25 cellular contexts compared by ENCODE assay signal in the genomic region with DNA sequence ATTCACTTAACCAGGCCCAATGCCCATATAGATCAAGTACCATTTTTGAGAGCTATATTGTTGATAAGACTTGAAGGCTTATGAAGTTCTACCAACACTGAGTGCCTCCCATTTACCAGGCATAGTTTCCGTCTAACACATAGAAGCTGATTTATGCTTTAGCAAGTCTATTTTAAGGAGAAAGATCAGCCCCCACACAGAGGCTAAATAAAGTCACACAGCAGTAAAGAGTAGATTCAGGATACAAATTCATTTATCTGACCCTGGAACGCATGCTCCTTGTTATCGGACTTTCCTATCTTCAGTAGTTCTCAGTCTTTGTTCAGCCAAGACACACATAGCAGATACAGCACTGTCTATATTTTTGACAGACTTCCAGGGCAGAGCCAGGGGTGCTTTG. TPM values are rescaled to one million over a fixed set of nuclear protein-coding genes. Genes with fewer than 3 reads are reported as not detected.
"Had no signal": no experiment of that assay in that cellular context is flagged by ENCODE, and none has a peak within 500 bp of the region (broad histone marks: within the 10 kb centered on the region; RNA-seq: fewer than 3 reads in every experiment).

No MANE protein-coding gene starts in this region.

- H3K4me3 ChIP-seq: colonic mucosa, esophagus squamous epithelium, gastrocnemius medialis, heart right ventricle, left lung, lower lobe of right lung, mucosa of descending colon had no signal

- H3K4me1 ChIP-seq: colonic mucosa, esophagus squamous epithelium, gastrocnemius medialis, heart right ventricle, left lung, lower lobe of right lung had no signal

- H3K36me3 ChIP-seq: colonic mucosa, esophagus squamous epithelium, gastrocnemius medialis, heart right ventricle, left lung, lower lobe of right lung had no signal

- H3K9me3 Mint-ChIP-seq: dendritic cell treated with granulocyte-macrophage colony-stimulating factor and Interleukin-4, amounts not matched to agents 40 ng/mL and 50 ng/mL, for 4 days; effector memory CD8-positive, alpha-beta T cell; mesothelial cell of epicardium had no signal

- DNase-seq: colonic mucosa; cortex of kidney; effector CD8-positive, alpha-beta T cell; effector memory CD8-positive, alpha-beta T cell; endodermal cell; erythroblast; esophagus squamous epithelium; foreskin fibroblast; foreskin melanocyte; gastrocnemius medialis; glutamatergic neuron; heart right ventricle; hippocampal formation; left cardiac atrium; left lung; left ventricle myocardium superior; lower lobe of right lung; mesenchymal stem cell; mucosa of descending colon had no signal

- H3K4me3 Mint-ChIP-seq: dendritic cell treated with granulocyte-macrophage colony-stimulating factor and Interleukin-4, amounts not matched to agents 40 ng/mL and 50 ng/mL, for 4 days; effector memory CD8-positive, alpha-beta T cell; endodermal cell; mesothelial cell of epicardium had no signal

- H3K4me1 Mint-ChIP-seq: endodermal cell had no signal

- H3K27ac ChIP-seq: colonic mucosa, epithelial cell of prostate, esophagus squamous epithelium, gastrocnemius medialis, heart right ventricle, left lung, lower lobe of right lung had no signal

- H3K27me3 Mint-ChIP-seq: dendritic cell treated with granulocyte-macrophage colony-stimulating factor and Interleukin-4, amounts not matched to agents 40 ng/mL and 50 ng/mL, for 4 days; effector memory CD8-positive, alpha-beta T cell had no signal

- H3K36me3 Mint-ChIP-seq: mesothelial cell of epicardium had no signal

- H3K27ac Mint-ChIP-seq: dendritic cell treated with granulocyte-macrophage colony-stimulating factor and Interleukin-4, amounts not matched to agents 40 ng/mL and 50 ng/mL, for 4 days; effector memory CD8-positive, alpha-beta T cell; endodermal cell; mesothelial cell of epicardium had no signal

- H3K27me3 ChIP-seq: colonic mucosa, esophagus squamous epithelium, gastrocnemius medialis, heart right ventricle, left lung had no signal

- ATAC-seq: effector memory CD8-positive, alpha-beta T cell; esophagus mucosa; gastrocnemius medialis; heart right ventricle; left cardiac atrium; left lung; left ventricle myocardium superior; lower lobe of right lung; mucosa of descending colon had no signal

RNA-seq across cellular contexts. Expression of a gene that starts 34.2 kb away (rescaled TPM):
- total RNA-seq: glomerular endothelial cell had no signal

RNA-seq across cellular contexts. Expression of a gene that starts 34.3 kb away (rescaled TPM):
- total RNA-seq: mesothelial cell of epicardium had no signal
- polyA plus RNA-seq: keratinocyte had no signal
